Comparison of ENCODE assay signal across 14 cellular contexts in genomic region chr6:157908369-157909281, GRCh38.
DNase-seq lines count a peak whose midpoint lies in the region; ATAC-seq and TF ChIP-seq lines count a peak whose summit lies in the region.
"Had no signal": no experiment of that assay in that cellular context is flagged by ENCODE, and none has a peak within 500 bp of the region (broad histone marks: within the 10 kb centered on the region; RNA-seq: fewer than 3 reads in every experiment).

No MANE protein-coding gene starts in this region.

- TF ChIP-seq CTCF in Caco-2 (IDR thresholded peaks at IDR 0.05; ENCODE audit: insufficient read depth in 1 of 2, low read depth in 1 of 2, low read length in 1 of 2, severe bottlenecking in 1 of 2, unreplicated experiment in 1 of 2): no peak

- no peaks in the 10 kb centered on the region for H3K27me3 Mint-ChIP-seq in CD8-positive, alpha-beta memory T cell
- H3K27me3 Mint-ChIP-seq in activated naive CD8-positive, alpha-beta T cell treated with anti-CD3 and anti-CD28 coated beads for 36 hours: no peaks in the 10 kb centered on the region
- no peaks in the 10 kb centered on the region for H3K27me3 Mint-ChIP-seq in Caco-2 (ENCODE audit: insufficient read depth, unreplicated experiment)
- H3K27me3 Mint-ChIP-seq in T-helper 2 cell treated with Interferon-gamma antibody and Interleukin-4, amounts not matched to agents 5 μg/mL and 100 μg/mL, for 36 hours (ENCODE audit: low read depth): no peaks in the 10 kb centered on the region

- no peaks in the 10 kb centered on the region for H3K27me3 ChIP-seq in CD8-positive, alpha-beta memory T cell (ENCODE audit: insufficient read depth, low read length, poor library complexity, severe bottlenecking)
- no peaks in the 10 kb centered on the region for H3K27me3 ChIP-seq in Caco-2 (replicated peaks; ENCODE audit: control insufficient read depth, insufficient read depth, low read length)
- H3K27me3 ChIP-seq: BLaER1 treated with 17β-estradiol and CSF1 and Interleukin-3, amounts not matched to agents 10 nM and 100 nM had no signal

- no peak overlapping the region for H3K4me3 Mint-ChIP-seq in CD8-positive, alpha-beta memory T cell
- H3K4me3 Mint-ChIP-seq in activated naive CD8-positive, alpha-beta T cell treated with anti-CD3 and anti-CD28 coated beads for 36 hours: no peak overlapping the region
- no peak overlapping the region for H3K4me3 Mint-ChIP-seq in Caco-2 (ENCODE audit: unreplicated experiment)
- H3K4me3 Mint-ChIP-seq in T-helper 2 cell treated with Interferon-gamma antibody and Interleukin-4, amounts not matched to agents 5 μg/mL and 100 μg/mL, for 36 hours: no peak overlapping the region

- intact Hi-C loops in Caco-2 (cut with micrococcal nuclease; ENCODE audit: unreplicated experiment): no loop called here

- ATAC-seq in GM18909 (IDR thresholded peaks at IDR 0.05; ENCODE audit: poor library complexity, unreplicated experiment) (peak; percentile 68), HG03025 (IDR thresholded peaks at IDR 0.05; ENCODE audit: low FRiP score, unreplicated experiment) (peak; percentile 52), GM19467 (IDR thresholded peaks at IDR 0.05; ENCODE audit: unreplicated experiment) (no peak)
- ATAC-seq: mucosa of descending colon had no signal

- H3K36me3 ChIP-seq in CD8-positive, alpha-beta memory T cell (ENCODE audit: insufficient read depth, low read length): peaks cover 6% of the 10 kb centered on the region
- H3K36me3 ChIP-seq in Caco-2 (ENCODE audit: control insufficient read depth, insufficient read depth, low read length): no peaks in the 10 kb centered on the region

- no peaks in the 10 kb centered on the region for H3K9me3 Mint-ChIP-seq in CD8-positive, alpha-beta memory T cell
- H3K9me3 Mint-ChIP-seq in activated naive CD8-positive, alpha-beta T cell treated with anti-CD3 and anti-CD28 coated beads for 36 hours: no peaks in the 10 kb centered on the region
- no peaks in the 10 kb centered on the region for H3K9me3 Mint-ChIP-seq in Caco-2 (ENCODE audit: unreplicated experiment)
- no peaks in the 10 kb centered on the region for H3K9me3 Mint-ChIP-seq in T-helper 2 cell treated with Interferon-gamma antibody and Interleukin-4, amounts not matched to agents 5 μg/mL and 100 μg/mL, for 36 hours

- H3K4me3 ChIP-seq in CD8-positive, alpha-beta memory T cell (ENCODE audit: low read length): no peak overlapping the region
- H3K4me3 ChIP-seq in Caco-2 (ENCODE audit: low read depth, low read length): no peak overlapping the region
- H3K4me3 ChIP-seq: BLaER1 treated with 17β-estradiol and CSF1 and Interleukin-3, amounts not matched to agents 10 nM and 100 nM; mucosa of descending colon; smooth muscle cell had no signal

- H3K36me3 Mint-ChIP-seq in CD8-positive, alpha-beta memory T cell: peaks cover 13 to 72% (median 19%) of the 10 kb centered on the region in 3 donors
- H3K36me3 Mint-ChIP-seq in activated naive CD8-positive, alpha-beta T cell treated with anti-CD3 and anti-CD28 coated beads for 36 hours: peaks cover 57% of the 10 kb centered on the region
- H3K36me3 Mint-ChIP-seq in Caco-2 (ENCODE audit: insufficient read depth, unreplicated experiment): peaks cover 50% of the 10 kb centered on the region
- H3K36me3 Mint-ChIP-seq in T-helper 2 cell treated with Interferon-gamma antibody and Interleukin-4, amounts not matched to agents 5 μg/mL and 100 μg/mL, for 36 hours (ENCODE audit: low read depth): peaks cover 3% of the 10 kb centered on the region

- no peaks in the 10 kb centered on the region for H3K4me1 ChIP-seq in CD8-positive, alpha-beta memory T cell (ENCODE audit: insufficient read depth, low read length)
- no peaks in the 10 kb centered on the region for H3K4me1 ChIP-seq in Caco-2
- H3K4me1 ChIP-seq: BLaER1 treated with 17β-estradiol and CSF1 and Interleukin-3, amounts not matched to agents 10 nM and 100 nM had no signal

- DNase-seq in CD8-positive, alpha-beta memory T cell: no peak
- DNase-seq in activated naive CD8-positive, alpha-beta T cell treated with anti-CD3 and anti-CD28 coated beads for 36 hours: peak; percentile 30
- DNase-seq in Caco-2 (no peak), NCI-H1105 (lab: John Stamatoyannopoulos, UW) (no peak)
- no peak for DNase-seq in T-helper 2 cell treated with Interferon-gamma antibody and Interleukin-4, amounts not matched to agents 5 μg/mL and 100 μg/mL, for 36 hours (ENCODE audit: low spot score)
- DNase-seq: activated effector memory CD4-positive, alpha-beta T cell treated with anti-CD3 and anti-CD28 coated beads, Interleukin-2, amount 50 U/mL, for 16 hours; mucosa of descending colon; NCI-H82; T1000 had no signal

- H3K4me1 Mint-ChIP-seq in CD8-positive, alpha-beta memory T cell: peaks cover 5 to 12% (median 7%) of the 10 kb centered on the region in 3 donors
- peaks cover 32% of the 10 kb centered on the region for H3K4me1 Mint-ChIP-seq in activated naive CD8-positive, alpha-beta T cell treated with anti-CD3 and anti-CD28 coated beads for 36 hours
- no peaks in the 10 kb centered on the region for H3K4me1 Mint-ChIP-seq in Caco-2 (ENCODE audit: low read depth, unreplicated experiment)
- H3K4me1 Mint-ChIP-seq in T-helper 2 cell treated with Interferon-gamma antibody and Interleukin-4, amounts not matched to agents 5 μg/mL and 100 μg/mL, for 36 hours (ENCODE audit: low read depth): peaks cover 3% of the 10 kb centered on the region

- H3K27ac ChIP-seq in CD8-positive, alpha-beta memory T cell (ENCODE audit: low read depth, low read length): no peak overlapping the region
- H3K27ac ChIP-seq: BLaER1 treated with 17β-estradiol and CSF1 and Interleukin-3, amounts not matched to agents 10 nM and 100 nM had no signal

- no peaks in the 10 kb centered on the region for H3K9me3 ChIP-seq in CD8-positive, alpha-beta memory T cell (ENCODE audit: low read length)
- H3K9me3 ChIP-seq in Caco-2: no peaks in the 10 kb centered on the region
- H3K9me3 ChIP-seq: mucosa of descending colon had no signal

- H3K27ac Mint-ChIP-seq in CD8-positive, alpha-beta memory T cell: peak overlapping the region in 6 of 8 donors; percentile 35 to 78 (median 66)
- H3K27ac Mint-ChIP-seq in activated naive CD8-positive, alpha-beta T cell treated with anti-CD3 and anti-CD28 coated beads for 36 hours: peak overlapping the region; percentile 42
- no peak overlapping the region for H3K27ac Mint-ChIP-seq in Caco-2 (ENCODE audit: unreplicated experiment)
- no peak overlapping the region for H3K27ac Mint-ChIP-seq in T-helper 2 cell treated with Interferon-gamma antibody and Interleukin-4, amounts not matched to agents 5 μg/mL and 100 μg/mL, for 36 hours

- BruUV-seq in Caco-2 (replicated peaks; lab: Mats Ljungman, UMichigan): no TSS peak

- CTCF ChIA-PET in CD8-positive, alpha-beta memory T cell (lab: Charles Lee): interaction anchor here (1.1 kb wide), 1 partner anchor 15 kb away, joined by 3 read pairs; no protein-coding TSS in a partner anchor
- CTCF ChIA-PET in Caco-2 (lab: Charles Lee): no interaction called here

- POLR2A ChIA-PET in CD8-positive, alpha-beta memory T cell (lab: Charles Lee): no interaction called here
- POLR2A ChIA-PET in Caco-2 (lab: Charles Lee): no interaction called here

Comparison
In these comparisons a context has a peak if more than half of its experiments do, and no peak if none do; other contexts are left out.
1. H3K27ac Mint-ChIP-seq: peak in CD8-positive, alpha-beta memory T cell (6 of 8) and activated naive CD8-positive, alpha-beta T cell treated with anti-CD3 and anti-CD28 coated beads for 36 hours (single experiment); none in Caco-2 (single experiment) and T-helper 2 cell treated with Interferon-gamma antibody and Interleukin-4, amounts not matched to agents 5 μg/mL and 100 μg/mL, for 36 hours (single experiment).